In the genomic region with DNA sequence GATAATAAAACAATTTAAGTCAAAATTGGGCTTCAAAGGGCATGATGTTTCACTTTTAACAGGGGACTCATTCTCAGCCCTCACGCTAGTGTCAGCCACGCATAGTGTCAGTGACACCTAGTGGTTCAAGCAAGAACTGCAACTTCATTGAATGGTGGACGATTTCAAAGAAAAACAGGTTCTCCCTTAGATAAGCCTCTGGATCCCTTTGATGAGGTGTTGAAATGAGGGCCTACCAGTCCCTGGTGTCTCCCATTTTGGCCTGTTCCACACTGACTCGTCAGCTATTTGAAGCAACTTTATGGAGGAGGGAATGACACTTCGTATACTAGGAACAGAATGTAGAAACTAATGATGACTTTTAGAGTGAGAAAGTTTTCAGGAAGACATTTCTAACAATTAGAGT, we compare ENCODE assay signal across 8 cellular contexts. TPM values are rescaled to one million over a fixed set of nuclear protein-coding genes. Genes with fewer than 3 reads are reported as not detected.
A peak's percentile ranks its signal among the peaks of the same experiment; 100 is the strongest.
DNase-seq lines count a peak whose midpoint lies in the region; ATAC-seq and TF ChIP-seq lines count a peak whose summit lies in the region.

No MANE protein-coding gene starts in this region.

- ATAC-seq in HCT116: peak; percentile 89

- H3K36me3 ChIP-seq in HCT116 (ENCODE audit: control insufficient read depth in 1 of 2, insufficient read depth in 2 of 2, low read length in 2 of 2): no peaks in the 10 kb centered on the region
- H3K36me3 ChIP-seq in PC-9 (ENCODE audit: low read depth): no peaks in the 10 kb centered on the region

- H3K4me2 ChIP-seq in HCT116 (ENCODE audit: low read length) (no peak overlapping the region), PC-9 (no peak overlapping the region)

- peaks cover 36% of the 10 kb centered on the region for H3K27me3 ChIP-seq in HCT116 (ENCODE audit: insufficient read depth, low read length)
- peaks cover 11% of the 10 kb centered on the region; the same call in 1 of the 2 replicates for H3K27me3 ChIP-seq in PC-9 (ENCODE audit: insufficient read depth, low read depth)

- TF ChIP-seq POLR2A in HCT116 (IDR thresholded peaks at IDR 0.05; ENCODE audit: borderline replicate concordance, extremely low read depth, insufficient read depth, insufficient read length): no peak

- H2AFZ ChIP-seq in HCT116 (ENCODE audit: low read depth, low read length, poor library complexity, severe bottlenecking) (peak overlapping the region; percentile 80), PC-9 (no peak overlapping the region)

- H4K20me1 ChIP-seq in HCT116 (ENCODE audit: insufficient read depth) (no peaks in the 10 kb centered on the region), PC-9 (ENCODE audit: insufficient read depth) (no peaks in the 10 kb centered on the region)

- H3K4me1 ChIP-seq in HCT116 (ENCODE audit: control insufficient read depth in 1 of 2, insufficient read depth in 2 of 2, low read length in 2 of 2) (no peaks in the 10 kb centered on the region), PC-9 (replicated peaks; ENCODE audit: insufficient read depth) (no peaks in the 10 kb centered on the region)

- H3K9ac ChIP-seq in HCT116 (ENCODE audit: low read length): no peak overlapping the region

- no peak overlapping the region for H3K4me3 ChIP-seq in HCT116 (replicated peaks in 1 of 2; ENCODE audit: low read depth in 1 of 2, low read length in 2 of 2)
- H3K4me3 ChIP-seq in PC-9: no peak overlapping the region

- H3F3A ChIP-seq in PC-9 (ENCODE audit: insufficient read depth, low read depth): no peaks in the 10 kb centered on the region

- H3K27ac ChIP-seq in HCT116 (ENCODE audit: low read depth, low read length): no peak overlapping the region
- no peak overlapping the region for H3K27ac ChIP-seq in PC-9

- TF ChIP-seq CTCF in HCT116 (IDR thresholded peaks at IDR 0.05 in 2 of 3, conservative IDR thresholded peaks at IDR 0.05 in 1 of 3; ENCODE audit: borderline replicate concordance in 1 of 3, insufficient read depth in 1 of 3, low read depth in 2 of 3, low read length in 2 of 3) (peak; percentile 71 to 85 (median 83); a peak in 5 of 6 replicates), PC-9 (conservative IDR thresholded peaks at IDR 0.05) (peak; percentile 94)

- H3K9me2 ChIP-seq in HCT116 (ENCODE audit: insufficient read depth) (no peaks in the 10 kb centered on the region), PC-9 (ENCODE audit: insufficient read depth) (no peaks in the 10 kb centered on the region)

- TF ChIP-seq RAD21 in HCT116 (IDR thresholded peaks at IDR 0.05; ENCODE audit: low read depth): peak; percentile 64

- RAD21 ChIA-PET in HCT116 (lab: Charles Lee; ENCODE audit: low non-redundant PET in 1 of 2, low total read pairs in 2 of 2, uncharacterized antibody in 2 of 2, unreplicated experiment in 2 of 2): no interaction called here

- intact Hi-C loops in HCT116 (cut with micrococcal nuclease) (no loop called here), PC-9 (cut with micrococcal nuclease; ENCODE audit: unreplicated experiment) (no loop called here)

- POLR2A ChIA-PET in HCT116 (lab: Charles Lee) (no interaction called here), PC-9 (lab: Charles Lee; ENCODE audit: unreplicated experiment) (no interaction called here)

- BruUV-seq in HCT116 (replicated peaks; lab: Mats Ljungman, UMichigan) (no TSS peak), PC-9 (replicated peaks; lab: Mats Ljungman, UMichigan) (no TSS peak)

- H3K9me3 ChIP-seq in HCT116 (ENCODE audit: control insufficient read depth in 1 of 2, insufficient read depth in 1 of 2, low read depth in 1 of 2, low read length in 2 of 2) (no peaks in the 10 kb centered on the region), PC-9 (ENCODE audit: insufficient read depth, low read depth) (no peaks in the 10 kb centered on the region)

- CTCF ChIA-PET in HCT116 (lab: Charles Lee): interaction anchor here (1.1 to 1.6 kb wide), 5 partner anchors 9 to 340 kb away, joined by 3 to 14 read pairs (median 5); no protein-coding TSS in a partner anchor
- CTCF ChIA-PET in PC-9 (lab: Charles Lee): interaction anchor here (0.6 kb wide), 1 partner anchor 788 kb away, joined by 3 read pairs; no protein-coding TSS in a partner anchor

- DNase-seq in DMS 273 (lab: John Stamatoyannopoulos, UW; ENCODE audit: unreplicated experiment): peak; percentile 67
- no peak for DNase-seq in DMS 273 treated with DMSO at 0.1 percent for 48 hours (lab: John Stamatoyannopoulos, UW)
- DNase-seq in HCT116 (ENCODE audit: low read depth, low spot score): peak; percentile 26
- peak in 1 of 2 experiments; percentile 28 for DNase-seq in PC-9
- peak; percentile 46 for DNase-seq in astrocyte of the hippocampus (ENCODE audit: low read depth, low spot score)
- peak; percentile 60 for DNase-seq in iPS-NIHi11 (ENCODE audit: low spot score)
- DNase-seq in stimulated activated CD4-positive, alpha-beta T cell treated with anti-CD3 and anti-CD28 coated beads, Interleukin-2, amount 100 ng/mL, for 24 hours: peak; percentile 10 to 34
- DNase-seq in effector CD8-positive, alpha-beta T cell (lab: John Stamatoyannopoulos, UW): no peak

- H3K79me2 ChIP-seq in HCT116 (ENCODE audit: insufficient read depth, low read length): no peaks in the 10 kb centered on the region
- H3K79me2 ChIP-seq in PC-9 (ENCODE audit: low read depth): no peaks in the 10 kb centered on the region

TF ChIP-seq in HCT116, 20 proteins besides CTCF, POLR2A, EP300 and RAD21:
- TF ChIP-seq, protein P1, sequence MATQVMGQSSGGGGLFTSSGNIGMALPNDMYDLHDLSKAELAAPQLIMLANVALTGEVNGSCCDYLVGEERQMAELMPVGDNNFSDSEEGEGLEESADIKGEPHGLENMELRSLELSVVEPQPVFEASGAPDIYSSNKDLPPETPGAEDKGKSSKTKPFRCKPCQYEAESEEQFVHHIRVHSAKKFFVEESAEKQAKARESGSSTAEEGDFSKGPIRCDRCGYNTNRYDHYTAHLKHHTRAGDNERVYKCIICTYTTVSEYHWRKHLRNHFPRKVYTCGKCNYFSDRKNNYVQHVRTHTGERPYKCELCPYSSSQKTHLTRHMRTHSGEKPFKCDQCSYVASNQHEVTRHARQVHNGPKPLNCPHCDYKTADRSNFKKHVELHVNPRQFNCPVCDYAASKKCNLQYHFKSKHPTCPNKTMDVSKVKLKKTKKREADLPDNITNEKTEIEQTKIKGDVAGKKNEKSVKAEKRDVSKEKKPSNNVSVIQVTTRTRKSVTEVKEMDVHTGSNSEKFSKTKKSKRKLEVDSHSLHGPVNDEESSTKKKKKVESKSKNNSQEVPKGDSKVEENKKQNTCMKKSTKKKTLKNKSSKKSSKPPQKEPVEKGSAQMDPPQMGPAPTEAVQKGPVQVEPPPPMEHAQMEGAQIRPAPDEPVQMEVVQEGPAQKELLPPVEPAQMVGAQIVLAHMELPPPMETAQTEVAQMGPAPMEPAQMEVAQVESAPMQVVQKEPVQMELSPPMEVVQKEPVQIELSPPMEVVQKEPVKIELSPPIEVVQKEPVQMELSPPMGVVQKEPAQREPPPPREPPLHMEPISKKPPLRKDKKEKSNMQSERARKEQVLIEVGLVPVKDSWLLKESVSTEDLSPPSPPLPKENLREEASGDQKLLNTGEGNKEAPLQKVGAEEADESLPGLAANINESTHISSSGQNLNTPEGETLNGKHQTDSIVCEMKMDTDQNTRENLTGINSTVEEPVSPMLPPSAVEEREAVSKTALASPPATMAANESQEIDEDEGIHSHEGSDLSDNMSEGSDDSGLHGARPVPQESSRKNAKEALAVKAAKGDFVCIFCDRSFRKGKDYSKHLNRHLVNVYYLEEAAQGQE (IDR thresholded peaks at IDR 0.05; ENCODE audit: low read depth): no peak
- TF ChIP-seq YY1 (IDR thresholded peaks at IDR 0.05; ENCODE audit: extremely low read depth, insufficient replicate concordance, low read depth, low read length): no peak
- TF ChIP-seq, protein P2, sequence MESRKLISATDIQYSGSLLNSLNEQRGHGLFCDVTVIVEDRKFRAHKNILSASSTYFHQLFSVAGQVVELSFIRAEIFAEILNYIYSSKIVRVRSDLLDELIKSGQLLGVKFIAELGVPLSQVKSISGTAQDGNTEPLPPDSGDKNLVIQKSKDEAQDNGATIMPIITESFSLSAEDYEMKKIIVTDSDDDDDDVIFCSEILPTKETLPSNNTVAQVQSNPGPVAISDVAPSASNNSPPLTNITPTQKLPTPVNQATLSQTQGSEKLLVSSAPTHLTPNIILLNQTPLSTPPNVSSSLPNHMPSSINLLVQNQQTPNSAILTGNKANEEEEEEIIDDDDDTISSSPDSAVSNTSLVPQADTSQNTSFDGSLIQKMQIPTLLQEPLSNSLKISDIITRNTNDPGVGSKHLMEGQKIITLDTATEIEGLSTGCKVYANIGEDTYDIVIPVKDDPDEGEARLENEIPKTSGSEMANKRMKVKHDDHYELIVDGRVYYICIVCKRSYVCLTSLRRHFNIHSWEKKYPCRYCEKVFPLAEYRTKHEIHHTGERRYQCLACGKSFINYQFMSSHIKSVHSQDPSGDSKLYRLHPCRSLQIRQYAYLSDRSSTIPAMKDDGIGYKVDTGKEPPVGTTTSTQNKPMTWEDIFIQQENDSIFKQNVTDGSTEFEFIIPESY (IDR thresholded peaks at IDR 0.05; ENCODE audit: extremely low read depth, insufficient replicate concordance, low read length): no peak
- TF ChIP-seq ZNF274 (IDR thresholded peaks at IDR 0.05; ENCODE audit: low read depth, low read length): no peak
- TF ChIP-seq FOSL1 (IDR thresholded peaks at IDR 0.05; ENCODE audit: low read depth): no peak
- no peak for TF ChIP-seq ZFX (IDR thresholded peaks at IDR 0.05)
- no peak for TF ChIP-seq EZH2phosphoT487 (IDR thresholded peaks at IDR 0.05; ENCODE audit: borderline replicate concordance)
- TF ChIP-seq JUND (IDR thresholded peaks at IDR 0.05): no peak
- TF ChIP-seq EZH2 (IDR thresholded peaks at IDR 0.05): no peak
- no peak for TF ChIP-seq SP1 (IDR thresholded peaks at IDR 0.05; ENCODE audit: low read depth)
- TF ChIP-seq SIN3A (IDR thresholded peaks at IDR 0.05; ENCODE audit: low read depth): no peak
- TF ChIP-seq, protein P3, sequence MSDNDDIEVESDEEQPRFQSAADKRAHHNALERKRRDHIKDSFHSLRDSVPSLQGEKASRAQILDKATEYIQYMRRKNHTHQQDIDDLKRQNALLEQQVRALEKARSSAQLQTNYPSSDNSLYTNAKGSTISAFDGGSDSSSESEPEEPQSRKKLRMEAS (IDR thresholded peaks at IDR 0.05): no peak
- TF ChIP-seq SRF (IDR thresholded peaks at IDR 0.05; ENCODE audit: low read depth): no peak
- no peak for TF ChIP-seq CEBPB (IDR thresholded peaks at IDR 0.05; ENCODE audit: low read depth)
- no peak for TF ChIP-seq EGR1 (IDR thresholded peaks at IDR 0.05; ENCODE audit: low read depth)
- no peak for TF ChIP-seq TCF7L2 (IDR thresholded peaks at IDR 0.05; ENCODE audit: borderline replicate concordance, extremely low read depth, insufficient read depth, insufficient read length)

RNA-seq across cellular contexts. Expression of a gene that starts 56.2 kb away (rescaled TPM):
- not detected for total RNA-seq in HCT116 (2021; ENCODE audit: unreplicated experiment)
- polyA plus RNA-seq in HCT116 (2012): not detected in 2 replicates
- total RNA-seq in PC-9 (2021): not detected in 2 replicates

Comparison
In these comparisons a context has a peak if more than half of its experiments do, and no peak if none do; other contexts are left out.
1. DNase-seq: peak in DMS 273 (single experiment), HCT116 (single experiment), astrocyte of the hippocampus (single experiment), iPS-NIHi11 (single experiment) and stimulated activated CD4-positive, alpha-beta T cell treated with anti-CD3 and anti-CD28 coated beads, Interleukin-2, amount 100 ng/mL, for 24 hours (2 of 2); none in DMS 273 treated with DMSO at 0.1 percent for 48 hours (single experiment) and effector CD8-positive, alpha-beta T cell (single experiment).